Comparison of ENCODE assay signal across 1 cellular context in genomic region chr22:46245515-46245914, GRCh38.
TF ChIP-seq lines count a peak whose summit lies in the region.

No MANE protein-coding gene starts in this region.

TF ChIP-seq in IMR-90, 13 proteins besides CTCF, POLR2A, EP300 and RAD21:
- TF ChIP-seq FOS (IDR thresholded peaks at IDR 0.05; ENCODE audit: low read depth, low read length) (no peak), SMC3 (IDR thresholded peaks at IDR 0.05; ENCODE audit: low read depth, low read length) (no peak), USF2 (IDR thresholded peaks at IDR 0.05; ENCODE audit: low read depth, low read length) (peak; percentile 40; the same call in 1 of the 2 replicates), RFX5 (IDR thresholded peaks at IDR 0.05; ENCODE audit: low read depth, low read length) (no peak)
